ENCODE assay signal across 8 cellular contexts in the genomic region with DNA sequence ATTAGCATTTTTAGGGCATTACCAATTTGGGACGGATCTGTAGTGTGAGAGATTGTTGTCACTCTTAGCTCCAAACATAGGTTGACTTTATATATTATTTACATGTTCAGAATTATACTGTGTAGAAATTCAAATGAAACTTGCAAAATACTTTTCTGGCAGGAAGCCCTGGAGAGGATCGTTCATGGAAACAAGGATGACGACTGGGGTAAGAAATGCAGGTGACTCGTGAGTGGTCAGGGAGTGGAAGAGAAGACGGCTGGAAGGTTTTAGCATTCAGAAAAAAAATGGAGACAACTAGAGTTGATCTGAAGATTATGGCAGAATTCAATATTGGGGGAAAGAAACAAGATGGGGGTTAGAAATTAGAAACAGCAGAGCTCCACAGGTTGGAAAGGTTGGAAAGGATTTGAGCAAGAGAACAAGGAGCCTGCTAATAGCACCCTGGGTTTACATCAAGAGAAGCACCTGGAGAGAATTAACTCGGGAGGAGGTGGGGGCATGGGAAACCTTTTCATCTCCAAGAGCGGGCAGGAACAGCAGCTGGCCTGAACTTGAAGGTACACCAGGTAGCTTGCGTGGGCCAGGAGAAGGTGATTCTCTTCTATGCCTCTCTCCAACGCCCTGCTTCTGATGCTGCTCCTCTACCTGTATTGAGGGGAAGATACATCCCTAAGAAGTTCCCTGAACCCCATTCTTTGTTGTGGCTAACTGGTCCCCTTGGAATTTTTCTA. TPM values are rescaled to one million over a fixed set of nuclear protein-coding genes. Genes with fewer than 3 reads are reported as not detected.
A peak's percentile ranks its signal among the peaks of the same experiment; 100 is the strongest.
DNase-seq lines count a peak whose midpoint lies in the region; ATAC-seq and TF ChIP-seq lines count a peak whose summit lies in the region.

No MANE protein-coding gene starts in this region.

- no peaks in the 10 kb centered on the region for H3K36me3 Mint-ChIP-seq in activated naive CD4-positive, alpha-beta T cell treated with anti-CD3 and anti-CD28 coated beads, Interleukin-2, amount 10 ng/mL, durations not matched to agents 7 days and 5 days

- peak overlapping the region; percentile 23 to 32 for H3K9ac ChIP-seq in liver (ENCODE audit: low read depth in 1 of 2, low read length in 2 of 2)

- no peak for TF ChIP-seq POLR2A in upper lobe of left lung (IDR thresholded peaks at IDR 0.05)

- H3K27me3 ChIP-seq in liver (ENCODE audit: control insufficient read depth in 4 of 4, insufficient read depth in 4 of 4, low read length in 3 of 4) (no peaks in the 10 kb centered on the region), upper lobe of left lung (no peaks in the 10 kb centered on the region)

- no peak overlapping the region for H3K4me3 Mint-ChIP-seq in activated naive CD4-positive, alpha-beta T cell treated with anti-CD3 and anti-CD28 coated beads, Interleukin-2, amount 10 ng/mL, durations not matched to agents 7 days and 5 days

- peaks cover 8% of the 10 kb centered on the region for H3K27me3 Mint-ChIP-seq in activated naive CD4-positive, alpha-beta T cell treated with anti-CD3 and anti-CD28 coated beads, Interleukin-2, amount 10 ng/mL, durations not matched to agents 7 days and 5 days

- CTCF ChIA-PET in activated naive CD4-positive, alpha-beta T cell treated with anti-CD3 and anti-CD28 coated beads, Interleukin-2, amount 10 ng/mL, durations not matched to agents 7 days and 5 days (lab: Charles Lee), result interaction anchor here (0.6 to 10.7 kb wide), 11 partner anchors 10 to 743 kb away, joined by 3 to 125 read pairs (median 4); no protein-coding TSS in a partner anchor

- H3K4me1 ChIP-seq in liver (ENCODE audit: control insufficient read depth in 4 of 4, insufficient read depth in 4 of 4, low read length in 3 of 4) (peaks cover 7 to 53% (median 20%) of the 10 kb centered on the region in 4 donors), upper lobe of left lung (peaks cover 43 to 63% (median 59%) of the 10 kb centered on the region in 4 donors)

- 59% methylated on average over 9 of the region's 9 CpGs for WGBS in liver
- 67 to 71% methylated on average over 9 of the region's 9 CpGs for WGBS in upper lobe of left lung, 2 donors

- H3K36me3 ChIP-seq in liver (ENCODE audit: control insufficient read depth in 4 of 4, insufficient read depth in 3 of 4, low read depth in 1 of 4, low read length in 3 of 4), result no peaks in the 10 kb centered on the region
- no peaks in the 10 kb centered on the region for H3K36me3 ChIP-seq in upper lobe of left lung

- H3K9me3 Mint-ChIP-seq in activated naive CD4-positive, alpha-beta T cell treated with anti-CD3 and anti-CD28 coated beads, Interleukin-2, amount 10 ng/mL, durations not matched to agents 7 days and 5 days, result no peaks in the 10 kb centered on the region

- TF ChIP-seq EP300 in upper lobe of left lung (IDR thresholded peaks at IDR 0.05), result no peak

- H3K4me1 Mint-ChIP-seq in activated naive CD4-positive, alpha-beta T cell treated with anti-CD3 and anti-CD28 coated beads, Interleukin-2, amount 10 ng/mL, durations not matched to agents 7 days and 5 days, result peaks cover 53% of the 10 kb centered on the region

- no peak for DNase-seq in activated naive CD4-positive, alpha-beta T cell treated with anti-CD3 and anti-CD28 coated beads, Interleukin-2, amount 10 ng/mL, durations not matched to agents 7 days and 5 days
- no peak for DNase-seq in activated naive CD4-positive, alpha-beta T cell treated with anti-CD3 and anti-CD28 coated beads, Interleukin-2, amount 50 U/mL, for 16 hours
- peak; percentile 50 for DNase-seq in amniotic stem cell (lab: John Stamatoyannopoulos, UW)
- no peak for DNase-seq in upper lobe of left lung
- no peak for DNase-seq in hypothalamus (lab: John Stamatoyannopoulos, UW)
- DNase-seq in NCI-H446 treated with DMSO at 0.1 percent for 48 hours (lab: John Stamatoyannopoulos, UW), result no peak
- no peak for DNase-seq in CD1c-positive myeloid dendritic cell (ENCODE audit: extremely low spot score)

- ATAC-seq in upper lobe of left lung (ENCODE audit: low FRiP score in 2 of 2), result no peak

- H3K9me3 ChIP-seq in liver (ENCODE audit: control insufficient read depth in 4 of 4, low read length in 3 of 4) (no peaks in the 10 kb centered on the region), upper lobe of left lung (no peaks in the 10 kb centered on the region)

- H3K27ac Mint-ChIP-seq in activated naive CD4-positive, alpha-beta T cell treated with anti-CD3 and anti-CD28 coated beads, Interleukin-2, amount 10 ng/mL, durations not matched to agents 7 days and 5 days, result peak overlapping the region; percentile 16

- no peak for TF ChIP-seq CTCF in liver (IDR thresholded peaks at IDR 0.05; ENCODE audit: low read depth, low read length, missing input control)
- no peak for TF ChIP-seq CTCF in upper lobe of left lung (IDR thresholded peaks at IDR 0.05)

- H3K4me3 ChIP-seq in liver (ENCODE audit: low read depth in 1 of 3, low read length in 3 of 3) (no peak overlapping the region), upper lobe of left lung (no peak overlapping the region)

- peak overlapping the region; percentile 91 to 97 for H3K27ac ChIP-seq in liver (ENCODE audit: low read depth in 1 of 2, low read length in 2 of 2)
- peak overlapping the region; percentile 18 to 85 (median 82) for H3K27ac ChIP-seq in upper lobe of left lung

- no peak for TF ChIP-seq RAD21 in liver (IDR thresholded peaks at IDR 0.05)

TF ChIP-seq in liver, 16 proteins besides CTCF, POLR2A, EP300 and RAD21:
- no peak for TF ChIP-seq NR2F2 (IDR thresholded peaks at IDR 0.05)
- TF ChIP-seq MAX (IDR thresholded peaks at IDR 0.05), result no peak
- peak; percentile 11 for TF ChIP-seq YY1 (IDR thresholded peaks at IDR 0.05)
- peak in 1 of 2 donors; percentile 35 for TF ChIP-seq JUND (IDR thresholded peaks at IDR 0.05)
TF ChIP-seq in liver: peak in this region for 2.

RNA-seq across cellular contexts. Expression of gene GLRX, which starts 37.0 kb away (rescaled TPM):
- total RNA-seq in liver (10 to 100 TPM; 48.2 to 61.8 TPM), upper lobe of left lung (10 to 100 TPM; 22.0 to 99.9 (median 78.5) TPM)
- 100 to 1,000 TPM; 152 to 187 TPM for polyA plus RNA-seq in liver
